ENCODE assay signal across 1 cellular context in genomic region chr7:55108818-55109217, GRCh38.
TF ChIP-seq lines count a peak whose summit lies in the region.

No MANE protein-coding gene starts in this region.

TF ChIP-seq in A549, 52 proteins besides CTCF, POLR2A, EP300 and RAD21:
- TF ChIP-seq, protein P1, sequence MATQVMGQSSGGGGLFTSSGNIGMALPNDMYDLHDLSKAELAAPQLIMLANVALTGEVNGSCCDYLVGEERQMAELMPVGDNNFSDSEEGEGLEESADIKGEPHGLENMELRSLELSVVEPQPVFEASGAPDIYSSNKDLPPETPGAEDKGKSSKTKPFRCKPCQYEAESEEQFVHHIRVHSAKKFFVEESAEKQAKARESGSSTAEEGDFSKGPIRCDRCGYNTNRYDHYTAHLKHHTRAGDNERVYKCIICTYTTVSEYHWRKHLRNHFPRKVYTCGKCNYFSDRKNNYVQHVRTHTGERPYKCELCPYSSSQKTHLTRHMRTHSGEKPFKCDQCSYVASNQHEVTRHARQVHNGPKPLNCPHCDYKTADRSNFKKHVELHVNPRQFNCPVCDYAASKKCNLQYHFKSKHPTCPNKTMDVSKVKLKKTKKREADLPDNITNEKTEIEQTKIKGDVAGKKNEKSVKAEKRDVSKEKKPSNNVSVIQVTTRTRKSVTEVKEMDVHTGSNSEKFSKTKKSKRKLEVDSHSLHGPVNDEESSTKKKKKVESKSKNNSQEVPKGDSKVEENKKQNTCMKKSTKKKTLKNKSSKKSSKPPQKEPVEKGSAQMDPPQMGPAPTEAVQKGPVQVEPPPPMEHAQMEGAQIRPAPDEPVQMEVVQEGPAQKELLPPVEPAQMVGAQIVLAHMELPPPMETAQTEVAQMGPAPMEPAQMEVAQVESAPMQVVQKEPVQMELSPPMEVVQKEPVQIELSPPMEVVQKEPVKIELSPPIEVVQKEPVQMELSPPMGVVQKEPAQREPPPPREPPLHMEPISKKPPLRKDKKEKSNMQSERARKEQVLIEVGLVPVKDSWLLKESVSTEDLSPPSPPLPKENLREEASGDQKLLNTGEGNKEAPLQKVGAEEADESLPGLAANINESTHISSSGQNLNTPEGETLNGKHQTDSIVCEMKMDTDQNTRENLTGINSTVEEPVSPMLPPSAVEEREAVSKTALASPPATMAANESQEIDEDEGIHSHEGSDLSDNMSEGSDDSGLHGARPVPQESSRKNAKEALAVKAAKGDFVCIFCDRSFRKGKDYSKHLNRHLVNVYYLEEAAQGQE (IDR thresholded peaks at IDR 0.05), result no peak
- no peak for TF ChIP-seq EHF (CRISPR knock-in tag; IDR thresholded peaks at IDR 0.05)
- TF ChIP-seq ZSCAN20 (CRISPR knock-in tag; IDR thresholded peaks at IDR 0.05), result no peak
- no peak for TF ChIP-seq HMGXB4 (CRISPR knock-in tag; IDR thresholded peaks at IDR 0.05; ENCODE audit: borderline replicate concordance)
- TF ChIP-seq KDM1A (IDR thresholded peaks at IDR 0.05; ENCODE audit: low read depth), result no peak
- TF ChIP-seq MAFK (IDR thresholded peaks at IDR 0.05; ENCODE audit: partially characterized antibody), result no peak
- TF ChIP-seq CBX2 (IDR thresholded peaks at IDR 0.05; ENCODE audit: borderline replicate concordance, low read depth), result no peak
- no peak for TF ChIP-seq TFCP2L1 (CRISPR knock-in tag; IDR thresholded peaks at IDR 0.05)
- TF ChIP-seq HES2 (IDR thresholded peaks at IDR 0.05), result no peak
- no peak for TF ChIP-seq HOXA7 (CRISPR knock-in tag; IDR thresholded peaks at IDR 0.05)
TF ChIP-seq in A549: peak in this region for 0.
